ENCODE assay signal across 19 cellular contexts in genomic region chr19:34180273-34180672, GRCh38. TPM values are rescaled to one million over a fixed set of nuclear protein-coding genes. Genes with fewer than 3 reads are reported as not detected.
DNase-seq lines count a peak whose midpoint lies in the region; ATAC-seq, FAIRE-seq and TF ChIP-seq lines count a peak whose summit lies in the region.
"Had no signal": no experiment of that assay in that cellular context is flagged by ENCODE, and none has a peak within 500 bp of the region (broad histone marks: within the 10 kb centered on the region; RNA-seq: fewer than 3 reads in every experiment).

No MANE protein-coding gene starts in this region.

- H2AFZ ChIP-seq in Loucy (ENCODE audit: low read length): no peak overlapping the region

- no peaks in the 10 kb centered on the region for H3K9me2 ChIP-seq in Loucy (replicated peaks; ENCODE audit: low read depth, low read length)

- H3K4me3 ChIP-seq in Loucy (ENCODE audit: low read length, poor library complexity, severe bottlenecking) (peak overlapping the region; percentile 11), kidney (ENCODE audit: low read length in 2 of 2) (peak overlapping the region; percentile 7 to 26)
- H3K4me3 ChIP-seq: coronary artery, heart right ventricle, suprapubic skin, vagina had no signal

- peaks cover 10% of the 10 kb centered on the region for H3K36me3 ChIP-seq in Loucy (ENCODE audit: insufficient read depth, low read length)
- no peaks in the 10 kb centered on the region for H3K36me3 ChIP-seq in kidney (ENCODE audit: control insufficient read depth in 1 of 2, insufficient read depth in 2 of 2, low read length in 2 of 2)
- H3K36me3 ChIP-seq: brain microvascular endothelial cell, vagina had no signal

- H3F3A ChIP-seq in Loucy (ENCODE audit: low read depth): no peaks in the 10 kb centered on the region

- H3K27ac ChIP-seq in kidney (ENCODE audit: low read depth in 2 of 2, low read length in 2 of 2): no peak overlapping the region
- H3K27ac ChIP-seq: brain microvascular endothelial cell, coronary artery, heart right ventricle, suprapubic skin, vagina had no signal

- no peaks in the 10 kb centered on the region for H3K27me3 ChIP-seq in Loucy (ENCODE audit: insufficient read depth, low read length, poor library complexity, severe bottlenecking)
- H3K27me3 ChIP-seq: brain microvascular endothelial cell, heart right ventricle, suprapubic skin, vagina had no signal

- no peaks in the 10 kb centered on the region for H3K9me3 Mint-ChIP-seq in activated naive CD8-positive, alpha-beta T cell (ENCODE audit: low read depth)
- no peaks in the 10 kb centered on the region for H3K9me3 Mint-ChIP-seq in activated naive CD8-positive, alpha-beta T cell treated with anti-CD3 and anti-CD28 coated beads, Interleukin-2, amount 50 U/mL, for 24 hours
- H3K9me3 Mint-ChIP-seq in type B pancreatic cell: no peaks in the 10 kb centered on the region
- H3K9me3 Mint-ChIP-seq: activated naive CD8-positive, alpha-beta T cell treated with anti-CD3 and anti-CD28 coated beads, Interleukin-2, amount 10 ng/mL, durations not matched to agents 7 days and 5 days; activated T-helper 1 cell treated with anti-CD3 and anti-CD28 coated beads, Interleukin-12 subunit alpha, Interleukin-12 subunit beta, Interleukin-2, Interleukin-4 antibody, amounts not matched to agents 30 ng/mL and 10 ng/mL and 1 ng/mL, durations not matched to agents 14 hours and 24 hours and 36 hours; WTC11 had no signal

- H3K4me2 ChIP-seq in Loucy (ENCODE audit: low read depth, low read length, poor library complexity, severe bottlenecking): peak overlapping the region; percentile 97

- peaks cover 85% of the 10 kb centered on the region for H3K4me1 Mint-ChIP-seq in activated naive CD8-positive, alpha-beta T cell (ENCODE audit: low read depth)
- peaks cover 88% of the 10 kb centered on the region for H3K4me1 Mint-ChIP-seq in activated naive CD8-positive, alpha-beta T cell treated with anti-CD3 and anti-CD28 coated beads, Interleukin-2, amount 50 U/mL, for 24 hours
- peaks cover 50% of the 10 kb centered on the region for H3K4me1 Mint-ChIP-seq in type B pancreatic cell (ENCODE audit: unreplicated experiment)

- peaks cover 100% of the 10 kb centered on the region for H3K79me2 ChIP-seq in Loucy (ENCODE audit: insufficient read depth, low read length)

- H3K4me1 ChIP-seq in Loucy (ENCODE audit: insufficient read depth, low read length, poor library complexity, severe bottlenecking): peaks cover 58% of the 10 kb centered on the region
- peaks cover 32 to 56% of the 10 kb centered on the region in 2 donors for H3K4me1 ChIP-seq in kidney (ENCODE audit: control insufficient read depth in 1 of 2, insufficient read depth in 1 of 2, low read depth in 1 of 2, low read length in 2 of 2)

- H3K9ac ChIP-seq in Loucy (ENCODE audit: low read depth, low read length, poor library complexity, severe bottlenecking): no peak overlapping the region
- H3K9ac ChIP-seq in kidney (ENCODE audit: low read length in 2 of 2): peak overlapping the region in 1 of 2 donors; percentile 43

- DNase-seq in activated naive CD8-positive, alpha-beta T cell treated with anti-CD3 and anti-CD28 coated beads, Interleukin-2, amount 50 U/mL, for 24 hours: no peak
- DNase-seq in kidney (no peak), type B pancreatic cell (ENCODE audit: extremely low spot score, unreplicated experiment) (no peak), NK-92 (lab: John Stamatoyannopoulos, UW; ENCODE audit: unreplicated experiment) (no peak)
- DNase-seq: activated CD8-positive, alpha-beta memory T cell treated with anti-CD3 and anti-CD28 coated beads for 24 hours; activated naive CD8-positive, alpha-beta T cell treated with anti-CD3 and anti-CD28 coated beads, Interleukin-2, amount 10 ng/mL, durations not matched to agents 7 days and 5 days; brain microvascular endothelial cell; H7; heart right ventricle; right cardiac atrium had no signal

- no peak for TF ChIP-seq CTCF in Loucy (conservative IDR thresholded peaks at IDR 0.05; ENCODE audit: low read length)
- TF ChIP-seq CTCF in kidney (IDR thresholded peaks at IDR 0.05; ENCODE audit: borderline replicate concordance, extremely low read depth, insufficient read depth): no peak
- no peak for TF ChIP-seq CTCF in type B pancreatic cell (conservative IDR thresholded peaks at IDR 0.05)

- FAIRE-seq in kidney (lab: Jason Lieb, UNC): no peak

- H3K9me3 ChIP-seq in Loucy (ENCODE audit: insufficient read depth, low read depth, low read length) (no peaks in the 10 kb centered on the region), kidney (ENCODE audit: control insufficient read depth in 1 of 2, low read length in 2 of 2) (no peaks in the 10 kb centered on the region)
- H3K9me3 ChIP-seq: heart right ventricle, suprapubic skin, vagina had no signal

- ATAC-seq in activated naive CD8-positive, alpha-beta T cell treated with anti-CD3 and anti-CD28 coated beads, Interleukin-2, amount 50 U/mL, for 24 hours: no peak
- no peak for ATAC-seq in GM21737 (IDR thresholded peaks at IDR 0.05; ENCODE audit: unreplicated experiment)
- no peak for ATAC-seq in HG03196 (IDR thresholded peaks at IDR 0.05; ENCODE audit: unreplicated experiment)
- ATAC-seq: heart right ventricle, right cardiac atrium, WTC11 had no signal

- peak overlapping the region; percentile 28 for H3K4me3 Mint-ChIP-seq in activated naive CD8-positive, alpha-beta T cell
- H3K4me3 Mint-ChIP-seq in activated naive CD8-positive, alpha-beta T cell treated with anti-CD3 and anti-CD28 coated beads, Interleukin-2, amount 50 U/mL, for 24 hours: no peak overlapping the region
- H3K4me3 Mint-ChIP-seq in type B pancreatic cell: no peak overlapping the region
- H3K4me3 Mint-ChIP-seq: activated naive CD8-positive, alpha-beta T cell treated with anti-CD3 and anti-CD28 coated beads, Interleukin-2, amount 10 ng/mL, durations not matched to agents 7 days and 5 days; activated T-helper 1 cell treated with anti-CD3 and anti-CD28 coated beads, Interleukin-12 subunit alpha, Interleukin-12 subunit beta, Interleukin-2, Interleukin-4 antibody, amounts not matched to agents 30 ng/mL and 10 ng/mL and 1 ng/mL, durations not matched to agents 14 hours and 24 hours and 36 hours; WTC11 had no signal

- peaks cover 98% of the 10 kb centered on the region for H4K20me1 ChIP-seq in Loucy (ENCODE audit: insufficient read depth, low read length, poor library complexity, severe bottlenecking)

- intact Hi-C loops in kidney (cut with DNase I): no loop called here

- peaks cover 5% of the 10 kb centered on the region for H3K36me3 Mint-ChIP-seq in activated naive CD8-positive, alpha-beta T cell
- H3K36me3 Mint-ChIP-seq in activated naive CD8-positive, alpha-beta T cell treated with anti-CD3 and anti-CD28 coated beads, Interleukin-2, amount 50 U/mL, for 24 hours (ENCODE audit: low read depth): peaks cover 23% of the 10 kb centered on the region
- peaks cover 33% of the 10 kb centered on the region for H3K36me3 Mint-ChIP-seq in type B pancreatic cell
- H3K36me3 Mint-ChIP-seq: WTC11 had no signal

- H3K27ac Mint-ChIP-seq in activated naive CD8-positive, alpha-beta T cell: peak overlapping the region; percentile 30
- H3K27ac Mint-ChIP-seq in activated naive CD8-positive, alpha-beta T cell treated with anti-CD3 and anti-CD28 coated beads, Interleukin-2, amount 50 U/mL, for 24 hours: no peak overlapping the region
- H3K27ac Mint-ChIP-seq in type B pancreatic cell: peak overlapping the region; percentile 65
- H3K27ac Mint-ChIP-seq: activated naive CD8-positive, alpha-beta T cell treated with anti-CD3 and anti-CD28 coated beads, Interleukin-2, amount 10 ng/mL, durations not matched to agents 7 days and 5 days; activated T-helper 1 cell treated with anti-CD3 and anti-CD28 coated beads, Interleukin-12 subunit alpha, Interleukin-12 subunit beta, Interleukin-2, Interleukin-4 antibody, amounts not matched to agents 30 ng/mL and 10 ng/mL and 1 ng/mL, durations not matched to agents 14 hours and 24 hours and 36 hours had no signal

- no peaks in the 10 kb centered on the region for H3K27me3 Mint-ChIP-seq in activated naive CD8-positive, alpha-beta T cell
- no peaks in the 10 kb centered on the region for H3K27me3 Mint-ChIP-seq in activated naive CD8-positive, alpha-beta T cell treated with anti-CD3 and anti-CD28 coated beads, Interleukin-2, amount 50 U/mL, for 24 hours
- H3K27me3 Mint-ChIP-seq in type B pancreatic cell: no peaks in the 10 kb centered on the region
- H3K27me3 Mint-ChIP-seq: activated naive CD8-positive, alpha-beta T cell treated with anti-CD3 and anti-CD28 coated beads, Interleukin-2, amount 10 ng/mL, durations not matched to agents 7 days and 5 days had no signal

RNA-seq across cellular contexts. Expression of gene LSM14A, which starts 8.0 kb away (rescaled TPM):
- 114 TPM for total RNA-seq in kidney
- polyA plus RNA-seq in kidney (ENCODE audit: insufficient read depth, low read depth, low replicate concordance): 49.3 TPM
- 112 and 123 TPM in 2 replicates for total RNA-seq in type B pancreatic cell (ENCODE audit: low replicate concordance)
